In genomic region chr20:48384147-48384818, GRCh38 we compare ENCODE assay signal across 17 cellular contexts.
A peak's percentile ranks its signal among the peaks of the same experiment; 100 is the strongest.
DNase-seq lines count a peak whose midpoint lies in the region; TF ChIP-seq lines count a peak whose summit lies in the region.
"Had no signal": no experiment of that assay in that cellular context is flagged by ENCODE, and none has a peak within 500 bp of the region (broad histone marks: within the 10 kb centered on the region; RNA-seq: fewer than 3 reads in every experiment).

No MANE protein-coding gene starts in this region.

- no peak overlapping the region for H2BK120ac ChIP-seq in neuronal stem cell (ENCODE audit: low read depth, low read length)

- H3K4me1 Mint-ChIP-seq in activated CD4-positive, alpha-beta T cell treated with anti-CD3 and anti-CD28 coated beads, Interleukin-2, amount 10 ng/mL, durations not matched to agents 24 days and 14 days: no peaks in the 10 kb centered on the region

- no peak overlapping the region for H4K8ac ChIP-seq in neuronal stem cell (ENCODE audit: low read depth, low read length)

- WGBS in GM23248 (ENCODE audit: low coverage in 1 of 2, low lambda C conversion rate in 2 of 2, missing lambda C conversion rate in 2 of 2), 2 experiments: 84 to 89% methylated on average over 17 to 26 of the region's 26 CpGs
- no CpG with 5 or more reads among the region's 26 CpGs for WGBS in neuronal stem cell (ENCODE audit: extremely low coverage in 2 of 2, insufficient read length in 2 of 2, insufficient replicate concordance in 1 of 2), 2 donors

- H3K27me3 ChIP-seq in GM23248 (replicated peaks; ENCODE audit: insufficient read depth) (no peaks in the 10 kb centered on the region; the same call in none of the 2 replicates), WERI-Rb-1 (ENCODE audit: insufficient read depth, low read depth, severe bottlenecking) (no peaks in the 10 kb centered on the region), neuronal stem cell (ENCODE audit: control insufficient read depth in 3 of 3, insufficient read depth in 3 of 3, low read depth in 1 of 3, low read length in 3 of 3) (no peaks in the 10 kb centered on the region), right atrium auricular region (no peaks in the 10 kb centered on the region)
- H3K27me3 ChIP-seq: heart left ventricle, vagina had no signal

- H2BK15ac ChIP-seq in neuronal stem cell (ENCODE audit: low read length): no peak overlapping the region

- H3K79me2 ChIP-seq in GM23248 (ENCODE audit: insufficient read depth): no peaks in the 10 kb centered on the region

- H3K27ac ChIP-seq in GM23248 (no peak overlapping the region), WERI-Rb-1 (no peak overlapping the region), neuronal stem cell (replicated peaks; ENCODE audit: low read length) (no peak overlapping the region), right atrium auricular region (no peak overlapping the region)
- H3K27ac ChIP-seq: heart left ventricle, SJSA1, vagina had no signal

- no peaks in the 10 kb centered on the region for H3K36me3 ChIP-seq in GM23248 (ENCODE audit: low read depth)
- H3K36me3 ChIP-seq in WERI-Rb-1: no peaks in the 10 kb centered on the region
- H3K36me3 ChIP-seq in neuronal stem cell (replicated peaks in 1 of 2; ENCODE audit: control insufficient read depth in 2 of 2, insufficient read depth in 2 of 2, low read length in 2 of 2): no peaks in the 10 kb centered on the region
- H3K36me3 ChIP-seq in right atrium auricular region: no peaks in the 10 kb centered on the region
- H3K36me3 ChIP-seq: heart left ventricle, SJSA1, vagina had no signal

- H3K9me3 ChIP-seq in GM23248 (ENCODE audit: low read depth): no peaks in the 10 kb centered on the region
- no peaks in the 10 kb centered on the region for H3K9me3 ChIP-seq in WERI-Rb-1 (ENCODE audit: severe bottlenecking)
- H3K9me3 ChIP-seq in neuronal stem cell (replicated peaks in 1 of 2; ENCODE audit: control insufficient read depth in 2 of 2, insufficient read depth in 1 of 2, low read depth in 1 of 2, low read length in 2 of 2): no peaks in the 10 kb centered on the region
- no peaks in the 10 kb centered on the region for H3K9me3 ChIP-seq in right atrium auricular region
- H3K9me3 ChIP-seq: heart left ventricle, SJSA1, vagina had no signal

- no peak overlapping the region for H3K4ac ChIP-seq in neuronal stem cell (ENCODE audit: low read length)

- H2AFZ ChIP-seq in GM23248 (no peak overlapping the region), neuronal stem cell (ENCODE audit: low read length) (no peak overlapping the region)

- TF ChIP-seq CTCF in WERI-Rb-1 (IDR thresholded peaks at IDR 0.05; ENCODE audit: low read depth, low read length): no peak
- TF ChIP-seq CTCF in right atrium auricular region (IDR thresholded peaks at IDR 0.05): no peak

- H3K4me2 ChIP-seq in GM23248 (ENCODE audit: unreplicated experiment) (no peak overlapping the region), neuronal stem cell (ENCODE audit: insufficient read depth, low read length, poor library complexity, severe bottlenecking) (no peak overlapping the region)

- no peak overlapping the region for H3K4me3 Mint-ChIP-seq in activated CD4-positive, alpha-beta T cell treated with anti-CD3 and anti-CD28 coated beads, Interleukin-2, amount 10 ng/mL, durations not matched to agents 24 days and 14 days

- H2BK5ac ChIP-seq in neuronal stem cell (ENCODE audit: low read length): no peak overlapping the region

- no peak overlapping the region for H3K27ac Mint-ChIP-seq in activated CD4-positive, alpha-beta T cell treated with anti-CD3 and anti-CD28 coated beads, Interleukin-2, amount 10 ng/mL, durations not matched to agents 24 days and 14 days

- no peak overlapping the region for H3K23ac ChIP-seq in neuronal stem cell (ENCODE audit: low read depth, low read length, poor library complexity)

- DNase-seq in activated CD4-positive, alpha-beta T cell treated with anti-CD3 and anti-CD28 coated beads, Interleukin-2, amount 10 ng/mL, durations not matched to agents 24 days and 14 days: peak; percentile 59
- no peak for DNase-seq in activated CD4-positive, alpha-beta T cell treated with anti-CD3 and anti-CD28 coated beads for 1 hour
- DNase-seq in GM23248 (peak; percentile 10), WERI-Rb-1 (peak; percentile 27), neuronal stem cell (ENCODE audit: low spot score) (no peak), right atrium auricular region (ENCODE audit: low spot score) (no peak), NOMO-1 treated with DMSO at 0.1 percent for 48 hours (lab: John Stamatoyannopoulos, UW; ENCODE audit: unreplicated experiment) (no peak), Ammon's horn (ENCODE audit: low spot score) (no peak)
- DNase-seq: activated naive CD4-positive, alpha-beta T cell; DMS153; HCEC 1CT; heart left ventricle; left ventricle myocardium superior; NCI-H1417; NCI-H69 had no signal

- no peak overlapping the region for H3K9ac ChIP-seq in GM23248
- no peak overlapping the region for H3K9ac ChIP-seq in neuronal stem cell (ENCODE audit: low read depth, low read length, poor library complexity)

- no peaks in the 10 kb centered on the region for H3K79me1 ChIP-seq in neuronal stem cell (ENCODE audit: low read depth, low read length)

- H3K4me1 ChIP-seq in GM23248 (ENCODE audit: insufficient read depth): no peaks in the 10 kb centered on the region
- H3K4me1 ChIP-seq in neuronal stem cell (ENCODE audit: control insufficient read depth in 2 of 2, insufficient read depth in 1 of 2, low read depth in 1 of 2, low read length in 2 of 2): no peaks in the 10 kb centered on the region
- H3K4me1 ChIP-seq in right atrium auricular region: no peaks in the 10 kb centered on the region
- H3K4me1 ChIP-seq: heart left ventricle, SJSA1, vagina had no signal

- H3K9me3 Mint-ChIP-seq in activated CD4-positive, alpha-beta T cell treated with anti-CD3 and anti-CD28 coated beads, Interleukin-2, amount 10 ng/mL, durations not matched to agents 24 days and 14 days: no peaks in the 10 kb centered on the region

- in situ Hi-C loops in GM23248 (cut with MboI): no loop called here

- no peak overlapping the region for H4K91ac ChIP-seq in neuronal stem cell (ENCODE audit: low read depth, low read length, poor library complexity)

- no peaks in the 10 kb centered on the region for H3K36me3 Mint-ChIP-seq in activated CD4-positive, alpha-beta T cell treated with anti-CD3 and anti-CD28 coated beads, Interleukin-2, amount 10 ng/mL, durations not matched to agents 24 days and 14 days (ENCODE audit: low read depth)

- H4K20me1 ChIP-seq in GM23248 (ENCODE audit: insufficient read depth): no peaks in the 10 kb centered on the region

- no peaks in the 10 kb centered on the region for H3K9me2 ChIP-seq in GM23248 (ENCODE audit: insufficient read depth)

- no peaks in the 10 kb centered on the region for H3F3A ChIP-seq in GM23248 (ENCODE audit: insufficient read depth)

- no peak overlapping the region for H2BK12ac ChIP-seq in neuronal stem cell (ENCODE audit: low read length)

- intact Hi-C loops in activated CD4-positive, alpha-beta T cell treated with anti-CD3 and anti-CD28 coated beads, Interleukin-2, amount 10 ng/mL, durations not matched to agents 24 days and 14 days (cut with micrococcal nuclease): no loop called here

- H3K4me3 ChIP-seq in GM23248: no peak overlapping the region
- no peak overlapping the region for H3K4me3 ChIP-seq in WERI-Rb-1 (ENCODE audit: low read depth, low read length)
- H3K4me3 ChIP-seq in neuronal stem cell (ENCODE audit: low read length in 2 of 2): no peak overlapping the region
- no peak overlapping the region for H3K4me3 ChIP-seq in right atrium auricular region
- H3K4me3 ChIP-seq: heart left ventricle, SJSA1, vagina had no signal

- H3K18ac ChIP-seq in neuronal stem cell (ENCODE audit: low read length): peak overlapping the region; percentile 54

- H3K14ac ChIP-seq in neuronal stem cell (ENCODE audit: low read length): no peak overlapping the region

- H3K27me3 Mint-ChIP-seq in activated CD4-positive, alpha-beta T cell treated with anti-CD3 and anti-CD28 coated beads, Interleukin-2, amount 10 ng/mL, durations not matched to agents 24 days and 14 days: no peaks in the 10 kb centered on the region

- H2AK5ac ChIP-seq in neuronal stem cell (ENCODE audit: low read depth, low read length): peak overlapping the region; percentile 41

Comparison
In these comparisons a context has a peak if more than half of its experiments do, and no peak if none do; other contexts are left out.
1. DNase-seq: peak in activated CD4-positive, alpha-beta T cell treated with anti-CD3 and anti-CD28 coated beads, Interleukin-2, amount 10 ng/mL, durations not matched to agents 24 days and 14 days (single experiment), GM23248 (single experiment) and WERI-Rb-1 (single experiment); none in activated CD4-positive, alpha-beta T cell treated with anti-CD3 and anti-CD28 coated beads for 1 hour (single experiment), neuronal stem cell (single experiment), right atrium auricular region (single experiment), NOMO-1 treated with DMSO at 0.1 percent for 48 hours (single experiment) and Ammon's horn (single experiment).